30 cellular contexts compared by ENCODE assay signal in genomic region chr1:221150996-221151395, GRCh38.
"Had no signal": no experiment of that assay in that cellular context is flagged by ENCODE, and none has a peak within 500 bp of the region (broad histone marks: within the 10 kb centered on the region; RNA-seq: fewer than 3 reads in every experiment).

No MANE protein-coding gene starts in this region.

- H3K36me3 Mint-ChIP-seq: activated CD8-positive, alpha-beta memory T cell treated with anti-CD3 and anti-CD28 coated beads, Interleukin-2, amount 10 ng/mL, durations not matched to agents 7 days and 5 days; activated naive CD4-positive, alpha-beta T cell treated with anti-CD3 and anti-CD28 coated beads, Interleukin-2, amount 10 ng/mL, durations not matched to agents 7 days and 5 days; activated naive CD8-positive, alpha-beta T cell had no signal

- ATAC-seq: activated CD8-positive, alpha-beta memory T cell treated with anti-CD3 and anti-CD28 coated beads, Interleukin-2, amount 10 ng/mL, durations not matched to agents 7 days and 5 days; activated naive CD8-positive, alpha-beta T cell treated with anti-CD3 and anti-CD28 coated beads, Interleukin-2, amount 50 U/mL, for 24 hours had no signal

- H3K27me3 ChIP-seq: brain microvascular endothelial cell, SJCRH30 had no signal

- H3K9me3 ChIP-seq: SJCRH30 had no signal

- H3K4me1 ChIP-seq: SJCRH30 had no signal

- DNase-seq: activated CD4-positive, alpha-beta memory T cell treated with anti-CD3 and anti-CD28 coated beads, Interleukin-2, amount 10 ng/mL, durations not matched to agents 7 days and 5 days; activated CD4-positive, alpha-beta T cell treated with anti-CD3 and anti-CD28 coated beads for 1 hour; activated CD4-positive, alpha-beta T cell treated with anti-CD3 and anti-CD28 coated beads for 48 hours; activated CD4-positive, CD25-positive, alpha-beta regulatory T cell; activated CD8-positive, alpha-beta memory T cell treated with anti-CD3 and anti-CD28 coated beads for 24 hours; activated CD8-positive, alpha-beta memory T cell treated with anti-CD3 and anti-CD28 coated beads, Interleukin-2, amount 10 ng/mL, durations not matched to agents 7 days and 5 days; activated CD8-positive, alpha-beta memory T cell treated with anti-CD3 and anti-CD28 coated beads, Interleukin-2, amount 50 U/mL, for 48 hours; activated effector memory CD4-positive, alpha-beta T cell treated with Interleukin-2 at 50 U/mL for 16 hours; activated naive CD4-positive, alpha-beta T cell treated with anti-CD3 and anti-CD28 coated beads, Interleukin-2, amount 10 ng/mL, durations not matched to agents 7 days and 5 days; activated naive CD8-positive, alpha-beta T cell treated with anti-CD3 and anti-CD28 coated beads, Interleukin-2, amount 50 U/mL, for 24 hours; activated T-cell treated with anti-CD3 and anti-CD28 coated beads, Interleukin-2, amount 50 U/mL, for 48 hours; amniotic stem cell; aorta; brain microvascular endothelial cell; central memory CD4-positive, alpha-beta T cell; NCI-H1105; NCI-H1417 treated with DMSO at 0.1 percent for 48 hours; NCI-H1930; NCI-H2081 treated with DMSO at 0.1 percent for 48 hours; NCI-H226; NCI-H510A; NCI-H526; NCI-H748 treated with DMSO at 0.1 percent for 48 hours; OCI-M1; SHP77; SJCRH30; T1000; WERI-Rb-1 had no signal

- H3K9me3 Mint-ChIP-seq: activated CD4-positive, alpha-beta memory T cell treated with anti-CD3 and anti-CD28 coated beads, Interleukin-2, amount 10 ng/mL, durations not matched to agents 7 days and 5 days; activated naive CD4-positive, alpha-beta T cell treated with anti-CD3 and anti-CD28 coated beads, Interleukin-2, amount 10 ng/mL, durations not matched to agents 7 days and 5 days; activated naive CD8-positive, alpha-beta T cell treated with anti-CD3 and anti-CD28 coated beads, Interleukin-2, amount 50 U/mL, for 24 hours had no signal

- H3K27ac ChIP-seq: brain microvascular endothelial cell, SJCRH30, SK-N-MC, WERI-Rb-1 had no signal

- H3K27ac Mint-ChIP-seq: activated CD4-positive, alpha-beta memory T cell treated with anti-CD3 and anti-CD28 coated beads, Interleukin-2, amount 10 ng/mL, durations not matched to agents 7 days and 5 days; activated CD8-positive, alpha-beta memory T cell treated with anti-CD3 and anti-CD28 coated beads, Interleukin-2, amount 10 ng/mL, durations not matched to agents 7 days and 5 days; activated naive CD4-positive, alpha-beta T cell treated with anti-CD3 and anti-CD28 coated beads, Interleukin-2, amount 10 ng/mL, durations not matched to agents 7 days and 5 days; activated naive CD8-positive, alpha-beta T cell; activated naive CD8-positive, alpha-beta T cell treated with anti-CD3 and anti-CD28 coated beads, Interleukin-2, amount 50 U/mL, for 24 hours had no signal

- H3K36me3 ChIP-seq: brain microvascular endothelial cell, SJCRH30, WERI-Rb-1 had no signal

- H3K4me3 ChIP-seq: SJCRH30, SK-N-MC had no signal

- H3K4me3 Mint-ChIP-seq: activated CD4-positive, alpha-beta memory T cell treated with anti-CD3 and anti-CD28 coated beads, Interleukin-2, amount 10 ng/mL, durations not matched to agents 7 days and 5 days; activated CD8-positive, alpha-beta memory T cell treated with anti-CD3 and anti-CD28 coated beads, Interleukin-2, amount 10 ng/mL, durations not matched to agents 7 days and 5 days; activated naive CD4-positive, alpha-beta T cell treated with anti-CD3 and anti-CD28 coated beads, Interleukin-2, amount 10 ng/mL, durations not matched to agents 7 days and 5 days; activated naive CD8-positive, alpha-beta T cell; activated naive CD8-positive, alpha-beta T cell treated with anti-CD3 and anti-CD28 coated beads, Interleukin-2, amount 50 U/mL, for 24 hours had no signal

- H3K27me3 Mint-ChIP-seq: activated CD4-positive, alpha-beta memory T cell treated with anti-CD3 and anti-CD28 coated beads, Interleukin-2, amount 10 ng/mL, durations not matched to agents 7 days and 5 days; activated CD8-positive, alpha-beta memory T cell treated with anti-CD3 and anti-CD28 coated beads, Interleukin-2, amount 10 ng/mL, durations not matched to agents 7 days and 5 days; activated naive CD4-positive, alpha-beta T cell treated with anti-CD3 and anti-CD28 coated beads, Interleukin-2, amount 10 ng/mL, durations not matched to agents 7 days and 5 days; activated naive CD8-positive, alpha-beta T cell treated with anti-CD3 and anti-CD28 coated beads, Interleukin-2, amount 50 U/mL, for 24 hours had no signal

- H3K4me1 Mint-ChIP-seq: activated CD4-positive, alpha-beta memory T cell treated with anti-CD3 and anti-CD28 coated beads, Interleukin-2, amount 10 ng/mL, durations not matched to agents 7 days and 5 days; activated CD8-positive, alpha-beta memory T cell treated with anti-CD3 and anti-CD28 coated beads, Interleukin-2, amount 10 ng/mL, durations not matched to agents 7 days and 5 days; activated naive CD4-positive, alpha-beta T cell treated with anti-CD3 and anti-CD28 coated beads, Interleukin-2, amount 10 ng/mL, durations not matched to agents 7 days and 5 days; activated naive CD8-positive, alpha-beta T cell treated with anti-CD3 and anti-CD28 coated beads, Interleukin-2, amount 50 U/mL, for 24 hours had no signal
